36 cellular contexts compared by ENCODE assay signal in genomic region chr11:121808096-121808495, GRCh38.
"Had no signal": no experiment of that assay in that cellular context is flagged by ENCODE, and none has a peak within 500 bp of the region (broad histone marks: within the 10 kb centered on the region; RNA-seq: fewer than 3 reads in every experiment).

No MANE protein-coding gene starts in this region.

- H3K36me3 Mint-ChIP-seq: activated CD4-positive, alpha-beta memory T cell treated with anti-CD3 and anti-CD28 coated beads for 36 hours; activated CD8-positive, alpha-beta memory T cell treated with anti-CD3 and anti-CD28 coated beads, Interleukin-2, amount 10 ng/mL, durations not matched to agents 7 days and 5 days; activated naive CD8-positive, alpha-beta T cell treated with anti-CD3 and anti-CD28 coated beads for 36 hours had no signal

- H3K4me1 ChIP-seq: adrenal gland, foreskin keratinocyte, gastrocnemius medialis, heart left ventricle had no signal

- H3K4me3 ChIP-seq: adrenal gland, body of pancreas, esophagus muscularis mucosa, gastrocnemius medialis, heart left ventricle had no signal

- H3K36me3 ChIP-seq: adrenal gland, esophagus muscularis mucosa, gastrocnemius medialis, heart left ventricle, WERI-Rb-1 had no signal

- H3K27ac ChIP-seq: adrenal gland, body of pancreas, esophagus muscularis mucosa, foreskin keratinocyte, gastrocnemius medialis, heart left ventricle, WERI-Rb-1 had no signal

- H3K4me3 Mint-ChIP-seq: activated CD4-positive, alpha-beta memory T cell treated with anti-CD3 and anti-CD28 coated beads for 36 hours; activated CD4-positive, alpha-beta T cell treated with anti-CD3 and anti-CD28 coated beads for 36 hours; activated CD4-positive, alpha-beta T cell treated with anti-CD3 and anti-CD28 coated beads, Interleukin-2, amount 10 ng/mL, durations not matched to agents 24 days and 14 days; activated CD8-positive, alpha-beta memory T cell treated with anti-CD3 and anti-CD28 coated beads, Interleukin-2, amount 10 ng/mL, durations not matched to agents 7 days and 5 days; activated CD8-positive, alpha-beta T cell treated with anti-CD3 and anti-CD28 coated beads, Interleukin-2, amount 10 ng/mL, durations not matched to agents 7 days and 5 days; activated naive CD4-positive, alpha-beta T cell treated with anti-CD3 and anti-CD28 coated beads for 36 hours; activated naive CD4-positive, alpha-beta T cell treated with anti-CD3 and anti-CD28 coated beads, Interleukin-2, amount 50 U/mL, for 24 hours; activated naive CD8-positive, alpha-beta T cell treated with anti-CD3 and anti-CD28 coated beads for 36 hours; activated naive CD8-positive, alpha-beta T cell treated with anti-CD3 and anti-CD28 coated beads, Interleukin-2, amount 50 U/mL, for 24 hours; activated T-helper 1 cell treated with anti-CD3 and anti-CD28 coated beads, Interleukin-12 subunit alpha, Interleukin-12 subunit beta, Interleukin-2, Interleukin-4 antibody, amounts not matched to agents 30 ng/mL and 10 ng/mL and 1 ng/mL, durations not matched to agents 14 hours and 24 hours and 36 hours; effector memory CD8-positive, alpha-beta T cell; T-helper 1 cell treated with Interleukin-12 subunit alpha and Interleukin-12 subunit beta and Interleukin-4 antibody, amounts not matched to agents 30 μg/mL and 1 μg/mL, for 36 hours had no signal

- DNase-seq: activated CD4-positive, alpha-beta memory T cell treated with anti-CD3 and anti-CD28 coated beads for 36 hours; activated CD4-positive, alpha-beta T cell treated with anti-CD3 and anti-CD28 coated beads for 36 hours; activated CD4-positive, alpha-beta T cell treated with anti-CD3 and anti-CD28 coated beads, Interleukin-2, amount 10 ng/mL, durations not matched to agents 24 days and 14 days; activated CD4-positive, CD25-positive, alpha-beta regulatory T cell; activated CD4-positive, CD25-positive, alpha-beta regulatory T cell treated with anti-CD3 and anti-CD28 coated beads, Interleukin-2, amount 50 U/mL, for 72 hours; activated CD8-positive, alpha-beta memory T cell treated with anti-CD3 and anti-CD28 coated beads, Interleukin-2, amount 10 ng/mL, durations not matched to agents 7 days and 5 days; activated CD8-positive, alpha-beta memory T cell treated with anti-CD3 and anti-CD28 coated beads, Interleukin-2, amount 50 U/mL, for 4 hours; activated CD8-positive, alpha-beta T cell treated with anti-CD3 and anti-CD28 coated beads, Interleukin-2, amount 10 ng/mL, durations not matched to agents 7 days and 5 days; activated effector memory CD4-positive, alpha-beta T cell treated with anti-CD3 and anti-CD28 coated beads, Interleukin-2, amount 50 U/mL, for 16 hours; activated naive CD4-positive, alpha-beta T cell treated with anti-CD3 and anti-CD28 coated beads for 36 hours; activated naive CD8-positive, alpha-beta T cell treated with anti-CD3 and anti-CD28 coated beads for 36 hours; activated naive CD8-positive, alpha-beta T cell treated with anti-CD3 and anti-CD28 coated beads, Interleukin-2, amount 50 U/mL, for 24 hours; activated T-cell treated with anti-CD3 and anti-CD28 coated beads, Interleukin-2, amount 50 U/mL, for 1 hour; activated T-cell treated with anti-CD3 and anti-CD28 coated beads, Interleukin-2, amount 50 U/mL, for 48 hours; adrenal gland; amygdala; aorta; body of pancreas; caudate nucleus; cortex of kidney; dermis blood vessel endothelial cell; effector CD4-positive, alpha-beta T cell; effector memory CD8-positive, alpha-beta T cell; erythroblast; foreskin keratinocyte; gastrocnemius medialis; glutamatergic neuron; heart left ventricle; T1000; WERI-Rb-1 had no signal

- H3K27ac Mint-ChIP-seq: activated CD4-positive, alpha-beta memory T cell treated with anti-CD3 and anti-CD28 coated beads for 36 hours; activated CD4-positive, alpha-beta T cell treated with anti-CD3 and anti-CD28 coated beads for 36 hours; activated CD4-positive, alpha-beta T cell treated with anti-CD3 and anti-CD28 coated beads, Interleukin-2, amount 10 ng/mL, durations not matched to agents 24 days and 14 days; activated CD8-positive, alpha-beta memory T cell treated with anti-CD3 and anti-CD28 coated beads, Interleukin-2, amount 10 ng/mL, durations not matched to agents 7 days and 5 days; activated CD8-positive, alpha-beta T cell treated with anti-CD3 and anti-CD28 coated beads, Interleukin-2, amount 10 ng/mL, durations not matched to agents 7 days and 5 days; activated naive CD4-positive, alpha-beta T cell treated with anti-CD3 and anti-CD28 coated beads for 36 hours; activated naive CD4-positive, alpha-beta T cell treated with anti-CD3 and anti-CD28 coated beads, Interleukin-2, amount 50 U/mL, for 24 hours; activated naive CD8-positive, alpha-beta T cell treated with anti-CD3 and anti-CD28 coated beads for 36 hours; activated naive CD8-positive, alpha-beta T cell treated with anti-CD3 and anti-CD28 coated beads, Interleukin-2, amount 50 U/mL, for 24 hours; activated T-helper 1 cell treated with anti-CD3 and anti-CD28 coated beads, Interleukin-12 subunit alpha, Interleukin-12 subunit beta, Interleukin-2, Interleukin-4 antibody, amounts not matched to agents 30 ng/mL and 10 ng/mL and 1 ng/mL, durations not matched to agents 14 hours and 24 hours and 36 hours; activated T-helper 2 cell treated with anti-CD3 and anti-CD28 coated beads, Interferon-gamma antibody, Interleukin-2, Interleukin-4, amounts not matched to agents 10 μg/mL and 5 μg/mL and 100 μg/mL, durations not matched to agents 14 hours and 24 hours and 36 hours; effector memory CD8-positive, alpha-beta T cell; T-helper 1 cell treated with Interleukin-12 subunit alpha and Interleukin-12 subunit beta and Interleukin-4 antibody, amounts not matched to agents 30 μg/mL and 1 μg/mL, for 36 hours had no signal

- H3K27me3 ChIP-seq: adrenal gland, body of pancreas, esophagus muscularis mucosa, foreskin keratinocyte, gastrocnemius medialis, heart left ventricle had no signal

- H3K27me3 Mint-ChIP-seq: activated CD4-positive, alpha-beta memory T cell treated with anti-CD3 and anti-CD28 coated beads for 36 hours; activated CD4-positive, alpha-beta T cell treated with anti-CD3 and anti-CD28 coated beads for 36 hours; activated CD4-positive, alpha-beta T cell treated with anti-CD3 and anti-CD28 coated beads, Interleukin-2, amount 10 ng/mL, durations not matched to agents 24 days and 14 days; activated CD8-positive, alpha-beta memory T cell treated with anti-CD3 and anti-CD28 coated beads, Interleukin-2, amount 10 ng/mL, durations not matched to agents 7 days and 5 days had no signal

- ATAC-seq: activated CD4-positive, alpha-beta T cell treated with anti-CD3 and anti-CD28 coated beads for 36 hours; activated CD8-positive, alpha-beta memory T cell treated with anti-CD3 and anti-CD28 coated beads, Interleukin-2, amount 10 ng/mL, durations not matched to agents 7 days and 5 days; activated CD8-positive, alpha-beta T cell treated with anti-CD3 and anti-CD28 coated beads, Interleukin-2, amount 10 ng/mL, durations not matched to agents 7 days and 5 days; activated naive CD8-positive, alpha-beta T cell treated with anti-CD3 and anti-CD28 coated beads, Interleukin-2, amount 50 U/mL, for 24 hours; body of pancreas; effector memory CD8-positive, alpha-beta T cell; foreskin keratinocyte; gastrocnemius medialis; heart left ventricle had no signal

- H3K4me1 Mint-ChIP-seq: activated CD4-positive, alpha-beta T cell treated with anti-CD3 and anti-CD28 coated beads for 36 hours; activated CD4-positive, alpha-beta T cell treated with anti-CD3 and anti-CD28 coated beads, Interleukin-2, amount 10 ng/mL, durations not matched to agents 24 days and 14 days; activated CD8-positive, alpha-beta memory T cell treated with anti-CD3 and anti-CD28 coated beads, Interleukin-2, amount 10 ng/mL, durations not matched to agents 7 days and 5 days; activated naive CD4-positive, alpha-beta T cell treated with anti-CD3 and anti-CD28 coated beads, Interleukin-2, amount 50 U/mL, for 24 hours; activated naive CD8-positive, alpha-beta T cell treated with anti-CD3 and anti-CD28 coated beads for 36 hours; activated naive CD8-positive, alpha-beta T cell treated with anti-CD3 and anti-CD28 coated beads, Interleukin-2, amount 50 U/mL, for 24 hours had no signal

- FAIRE-seq: colon had no signal
